ENCODE assay signal across 16 cellular contexts in genomic region chr13:41178040-41178439, GRCh38. TPM values are rescaled to one million over a fixed set of nuclear protein-coding genes. Genes with fewer than 3 reads are reported as not detected.
DNase-seq lines count a peak whose midpoint lies in the region; ATAC-seq, FAIRE-seq and TF ChIP-seq lines count a peak whose summit lies in the region.
"Had no signal": no experiment of that assay in that cellular context is flagged by ENCODE, and none has a peak within 500 bp of the region (broad histone marks: within the 10 kb centered on the region; RNA-seq: fewer than 3 reads in every experiment).

No MANE protein-coding gene starts in this region.

- no peak overlapping the region for H3K4me3 ChIP-seq in choroid plexus epithelial cell (ENCODE audit: low read depth, low read length)
- H3K4me3 ChIP-seq: hepatocyte, right atrium auricular region, transverse colon had no signal

- DNase-seq in GM19239 (ENCODE audit: insufficient read length, low spot score) (no peak), M059J (ENCODE audit: low read depth) (peak; percentile 24), choroid plexus epithelial cell (ENCODE audit: low read depth) (peak; percentile 45), lung microvascular endothelial cell (ENCODE audit: low read depth in 2 of 2) (peak; percentile 17 to 36), glomerular visceral epithelial cell (ENCODE audit: extremely low spot score) (no peak)
- DNase-seq: activated gamma-delta T cell treated with Interleukin-2 at 50 U/mL for 16 hours; CD4-positive, CD25-positive, alpha-beta regulatory T cell; OCI-M1; SK-N-SH; stimulated activated CD4-positive, alpha-beta T cell treated with anti-CD3 and anti-CD28 coated beads, Interleukin-1b, Interleukin-23, amount 100 ng/mL, for 48 hours; stimulated activated CD8-positive, alpha-beta memory T cell treated with anti-CD3 and anti-CD28 coated beads, Interleukin-4, amount 100 ng/mL, for 48 hours; transverse colon had no signal

- no peak for ATAC-seq in HG02870 (IDR thresholded peaks at IDR 0.05; ENCODE audit: unreplicated experiment)
- no peak for ATAC-seq in GM18907 (IDR thresholded peaks at IDR 0.05; ENCODE audit: unreplicated experiment)

- FAIRE-seq in GM19239 (lab: Jason Lieb, UNC): peak; percentile 64

- no peak for TF ChIP-seq CTCF in choroid plexus epithelial cell (conservative IDR thresholded peaks at IDR 0.05; ENCODE audit: low read depth, low read length)

RNA-seq across cellular contexts. Expression of gene KBTBD7, which starts 16.3 kb away (rescaled TPM):
- total RNA-seq in M059J (2014; rRNA removed; shearing (Covaris generic)): 3.8 and 4.4 TPM in 2 replicates
- total RNA-seq in lung microvascular endothelial cell: 4.6 and 7.5 TPM in 2 replicates

RNA-seq across cellular contexts. Expression of gene KBTBD6, which starts 45.4 kb away (rescaled TPM):
- total RNA-seq in M059J (2014; rRNA removed; shearing (Covaris generic)): 3.1 and 6.9 TPM in 2 replicates
- total RNA-seq in lung microvascular endothelial cell: 5.9 and 9.5 TPM in 2 replicates

Comparison
In these comparisons a context has a peak if more than half of its experiments do, and no peak if none do; other contexts are left out.
1. DNase-seq: peak in M059J (single experiment), choroid plexus epithelial cell (single experiment) and lung microvascular endothelial cell (2 of 2); none in GM19239 (single experiment) and glomerular visceral epithelial cell (single experiment).